25 cellular contexts compared by ENCODE assay signal in genomic region chr4:159026329-159026728, GRCh38.
"Had no signal": no experiment of that assay in that cellular context is flagged by ENCODE, and none has a peak within 500 bp of the region (broad histone marks: within the 10 kb centered on the region; RNA-seq: fewer than 3 reads in every experiment).

No MANE protein-coding gene starts in this region.

- H3K4me1 ChIP-seq: parathyroid adenoma, right atrium auricular region, right lobe of liver, stomach, testis, thyroid gland, transverse colon, upper lobe of left lung, vagina had no signal

- H3K9ac ChIP-seq: parathyroid adenoma had no signal

- H2AFZ ChIP-seq: parathyroid adenoma had no signal

- H3K36me3 ChIP-seq: left ventricle myocardium inferior, right atrium auricular region, right lobe of liver, stomach, thyroid gland, transverse colon, upper lobe of left lung, vagina had no signal

- H3K27me3 ChIP-seq: right atrium auricular region, right lobe of liver, stomach, testis, thyroid gland, transverse colon, upper lobe of left lung, vagina had no signal

- H3K4me3 ChIP-seq: left ventricle myocardium inferior, lung, right atrium auricular region, right lobe of liver, skin epidermis, stomach, testis, thyroid gland, transverse colon, upper lobe of left lung, vagina had no signal

- H3K9me3 ChIP-seq: left ventricle myocardium inferior, right atrium auricular region, right lobe of liver, stomach, testis, thyroid gland, transverse colon, upper lobe of left lung, vagina had no signal

- H3K79me2 ChIP-seq: parathyroid adenoma had no signal

- H3K4me3 Mint-ChIP-seq: mesothelial cell of epicardium; naive B cell; natural killer cell; nephron progenitor cell; stimulated activated naive B cell treated with anti-CD40 and anti-IgM and Interleukin-4, amounts not matched to agents 10 μg/mL and 1 μg/mL and 100 μg/mL, for 72 hours had no signal

- H3K9me3 Mint-ChIP-seq: mesothelial cell of epicardium; naive B cell; natural killer cell; nephron progenitor cell; stimulated activated naive B cell treated with anti-CD40 and anti-IgM and Interleukin-4, amounts not matched to agents 10 μg/mL and 1 μg/mL and 100 μg/mL, for 72 hours had no signal

- DNase-seq: islet precursor cell; left ventricle myocardium inferior; mesendoderm; naive B cell; natural killer cell; nephron progenitor cell; nucleus accumbens; right lobe of liver; stimulated activated CD4-positive, alpha-beta T cell treated with anti-CD3 and anti-CD28 coated beads, Interleukin-12 subunit alpha, Interleukin-12 subunit beta, amount 100 ng/mL, for 4 hours; stimulated activated CD4-positive, alpha-beta T cell treated with anti-CD3 and anti-CD28 coated beads, Interleukin-15, amount 100 ng/mL, for 24 hours; stimulated activated CD4-positive, alpha-beta T cell treated with anti-CD3 and anti-CD28 coated beads, Interleukin-2, amount 100 ng/mL, for 24 hours; stimulated activated CD4-positive, alpha-beta T cell treated with anti-CD3 and anti-CD28 coated beads, Interleukin-4, amount 100 ng/mL, for 1 hour; stimulated activated naive B cell treated with anti-CD40 and anti-IgM and Interleukin-4, amounts not matched to agents 10 μg/mL and 1 μg/mL and 100 μg/mL, for 72 hours; stimulated activated naive CD8-positive, alpha-beta T cell treated with anti-CD3 and anti-CD28 coated beads, Interleukin-15, Interleukin-2, amounts not matched to agents 100 U/mL and 50 U/mL, for 24 hours; stomach; testis; thyroid gland; transverse colon; upper lobe of left lung had no signal

- H3K4me1 Mint-ChIP-seq: natural killer cell, nephron progenitor cell had no signal

- ATAC-seq: natural killer cell; right lobe of liver; stimulated activated naive B cell treated with anti-CD40 and anti-IgM and Interleukin-4, amounts not matched to agents 10 μg/mL and 1 μg/mL and 100 μg/mL, for 72 hours; stimulated activated naive CD8-positive, alpha-beta T cell treated with anti-CD3 and anti-CD28 coated beads, Interleukin-15, Interleukin-2, amounts not matched to agents 100 U/mL and 50 U/mL, for 24 hours had no signal

- H3K36me3 Mint-ChIP-seq: mesothelial cell of epicardium; naive B cell; natural killer cell; stimulated activated naive B cell treated with anti-CD40 and anti-IgM and Interleukin-4, amounts not matched to agents 10 μg/mL and 1 μg/mL and 100 μg/mL, for 72 hours had no signal

- H3K27ac ChIP-seq: left ventricle myocardium inferior, parathyroid adenoma, right atrium auricular region, right lobe of liver, skin epidermis, stomach, testis, thyroid gland, transverse colon, upper lobe of left lung, vagina had no signal

- H3K27ac Mint-ChIP-seq: mesothelial cell of epicardium; natural killer cell; nephron progenitor cell; stimulated activated naive B cell treated with anti-CD40 and anti-IgM and Interleukin-4, amounts not matched to agents 10 μg/mL and 1 μg/mL and 100 μg/mL, for 72 hours had no signal
